In genomic region chr17:54881255-54881972, GRCh38 we compare ENCODE assay signal across 2 cellular contexts.
TF ChIP-seq lines count a peak whose summit lies in the region.

No MANE protein-coding gene starts in this region.

TF ChIP-seq in liver, 16 proteins besides CTCF, POLR2A, EP300 and RAD21 (continued from another document):
- no peak for TF ChIP-seq GABPA (IDR thresholded peaks at IDR 0.05 in 1 of 2, conservative IDR thresholded peaks at IDR 0.05 in 1 of 2)
- TF ChIP-seq EGR1 (IDR thresholded peaks at IDR 0.05; ENCODE audit: low read depth in 2 of 2): no peak
- TF ChIP-seq NR2F2 (IDR thresholded peaks at IDR 0.05): no peak
- no peak for TF ChIP-seq REST (IDR thresholded peaks at IDR 0.05)
- no peak for TF ChIP-seq HNF4G (IDR thresholded peaks at IDR 0.05)
- peak; percentile 63 to 75 for TF ChIP-seq JUND (IDR thresholded peaks at IDR 0.05)
- TF ChIP-seq HNF4A (conservative IDR thresholded peaks at IDR 0.05): peak; percentile 78 to 79
- peak; percentile 49 for TF ChIP-seq FOXA1 (IDR thresholded peaks at IDR 0.05)
- no peak for TF ChIP-seq YY1 (IDR thresholded peaks at IDR 0.05)
- no peak for TF ChIP-seq ZBTB33 (IDR thresholded peaks at IDR 0.05)
- TF ChIP-seq RXRA (IDR thresholded peaks at IDR 0.05): peak; percentile 77 to 78
- peak; percentile 80 for TF ChIP-seq SP1 (IDR thresholded peaks at IDR 0.05)
- TF ChIP-seq TAF1 (conservative IDR thresholded peaks at IDR 0.05): no peak
- no peak for TF ChIP-seq FOXA2 (IDR thresholded peaks at IDR 0.05)
- TF ChIP-seq ATF3 (IDR thresholded peaks at IDR 0.05): peak; percentile 36

TF ChIP-seq in HepG2, 621 proteins besides CTCF, POLR2A, EP300 and RAD21 (continued from another document):
- TF ChIP-seq ELF4 (CRISPR knock-in tag; IDR thresholded peaks at IDR 0.05; ENCODE audit: borderline replicate concordance): no peak
- no peak for TF ChIP-seq ZNF557 (CRISPR knock-in tag; IDR thresholded peaks at IDR 0.05)
- no peak for TF ChIP-seq ZKSCAN5 (CRISPR knock-in tag; IDR thresholded peaks at IDR 0.05)
- TF ChIP-seq ZNF335 (CRISPR knock-in tag; IDR thresholded peaks at IDR 0.05): no peak
- TF ChIP-seq KAT2B (IDR thresholded peaks at IDR 0.05; ENCODE audit: borderline replicate concordance, low read depth, low read length): no peak
- no peak for TF ChIP-seq CBX5 (CRISPR knock-in tag; IDR thresholded peaks at IDR 0.05; ENCODE audit: borderline replicate concordance)
- TF ChIP-seq EED (CRISPR knock-in tag; IDR thresholded peaks at IDR 0.05): no peak
- no peak for TF ChIP-seq SUZ12 (IDR thresholded peaks at IDR 0.05; ENCODE audit: low read depth, low read length)
- TF ChIP-seq HDAC6 (IDR thresholded peaks at IDR 0.05; ENCODE audit: low read depth, low read length): no peak
- no peak for TF ChIP-seq PBX3 (CRISPR knock-in tag; IDR thresholded peaks at IDR 0.05; ENCODE audit: borderline replicate concordance)
